9 cellular contexts compared by ENCODE assay signal in the genomic region with DNA sequence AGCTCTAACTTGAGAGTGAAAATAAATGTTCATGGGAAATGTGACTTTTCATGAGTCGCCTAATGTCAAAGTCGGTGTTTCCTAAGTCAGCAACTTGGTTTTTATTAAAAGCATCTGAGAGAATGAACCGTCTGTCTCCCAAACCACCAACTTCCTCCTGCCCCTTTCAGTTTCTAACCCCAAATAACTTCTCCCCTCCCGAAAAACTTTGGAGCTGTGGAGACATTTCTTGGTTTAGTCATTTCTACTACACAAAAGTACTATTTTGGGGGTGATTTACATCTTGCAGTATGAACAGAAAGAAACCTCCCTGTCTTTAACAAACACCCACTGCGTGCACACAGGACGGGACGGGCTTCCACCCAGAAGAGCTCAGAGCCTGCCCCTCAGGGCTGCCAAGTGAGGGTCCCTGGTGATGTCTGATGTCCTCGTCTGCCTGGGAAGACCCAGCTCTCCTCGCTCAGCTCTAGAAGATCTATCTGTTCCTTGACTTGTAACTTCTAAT.
DNase-seq lines count a peak whose midpoint lies in the region; ATAC-seq and TF ChIP-seq lines count a peak whose summit lies in the region.
"Had no signal": no experiment of that assay in that cellular context is flagged by ENCODE, and none has a peak within 500 bp of the region (broad histone marks: within the 10 kb centered on the region; RNA-seq: fewer than 3 reads in every experiment).

No MANE protein-coding gene starts in this region.

- TF ChIP-seq EP300 in SK-N-SH (IDR thresholded peaks at IDR 0.05; ENCODE audit: borderline replicate concordance in 1 of 2, low read depth in 1 of 2, low read length in 1 of 2) (no peak), ovary (IDR thresholded peaks at IDR 0.05) (no peak)

- H3K27me3 ChIP-seq in SK-N-SH (ENCODE audit: insufficient read depth) = no peaks in the 10 kb centered on the region
- no peaks in the 10 kb centered on the region for H3K27me3 ChIP-seq in breast epithelium
- no peaks in the 10 kb centered on the region for H3K27me3 ChIP-seq in ovary

- H2AFZ ChIP-seq in SK-N-SH (ENCODE audit: low read depth) = no peak overlapping the region

- H3K27ac ChIP-seq in SK-N-SH (ENCODE audit: low read depth in 2 of 2, low read length in 1 of 2) = peak overlapping the region; percentile 71 to 100
- H3K27ac ChIP-seq in breast epithelium = peak overlapping the region; percentile 95 to 98
- peak overlapping the region; percentile 2 to 99 for H3K27ac ChIP-seq in ovary
- H3K27ac ChIP-seq: 22Rv1 had no signal

- peaks cover 69% of the 10 kb centered on the region for H3F3A ChIP-seq in SK-N-SH (replicated peaks; ENCODE audit: insufficient read depth)

- CTCF ChIA-PET in SK-N-SH (lab: Yijun Ruan, JAX) = no interaction called here

- H3K36me3 ChIP-seq in SK-N-SH (replicated peaks in 1 of 2; ENCODE audit: control insufficient read depth in 1 of 2, insufficient read depth in 2 of 2, low read length in 1 of 2) (peaks cover 8 to 12% of the 10 kb centered on the region in 2 experiments), breast epithelium (no peaks in the 10 kb centered on the region), ovary (no peaks in the 10 kb centered on the region)

- peak overlapping the region; percentile 42; the same call in 1 of the 2 replicates for H3K9ac ChIP-seq in SK-N-SH

- H3K9me3 ChIP-seq in SK-N-SH = no peaks in the 10 kb centered on the region
- no peaks in the 10 kb centered on the region for H3K9me3 ChIP-seq in breast epithelium
- H3K9me3 ChIP-seq in ovary = no peaks in the 10 kb centered on the region

- DNase-seq in SK-N-SH (no peak), NOMO-1 (lab: John Stamatoyannopoulos, UW; ENCODE audit: unreplicated experiment in 2 of 2) (peak; percentile 72 to 85), breast epithelium (ENCODE audit: low spot score in 2 of 2) (no peak), ovary (no peak), amygdala (lab: John Stamatoyannopoulos, UW) (no peak), amniotic stem cell (lab: John Stamatoyannopoulos, UW) (no peak)

- H3K4me3 ChIP-seq in SK-N-SH (ENCODE audit: low read depth in 2 of 2, low read length in 1 of 2) = no peak overlapping the region
- H3K4me3 ChIP-seq in breast epithelium = peak overlapping the region in 1 of 3 donors; percentile 22
- H3K4me3 ChIP-seq in ovary = no peak overlapping the region

- TF ChIP-seq CTCF in SK-N-SH (IDR thresholded peaks at IDR 0.05) = no peak
- no peak for TF ChIP-seq CTCF in breast epithelium (IDR thresholded peaks at IDR 0.05)
- TF ChIP-seq CTCF in ovary (IDR thresholded peaks at IDR 0.05) = no peak

- TF ChIP-seq RAD21 in SK-N-SH (IDR thresholded peaks at IDR 0.05; ENCODE audit: low read length) = no peak

- H4K20me1 ChIP-seq in SK-N-SH (ENCODE audit: insufficient read depth) = no peaks in the 10 kb centered on the region

- peaks cover 45 to 52% of the 10 kb centered on the region in 2 experiments for H3K4me1 ChIP-seq in SK-N-SH (ENCODE audit: control insufficient read depth in 1 of 2, insufficient read depth in 2 of 2, low read depth in 1 of 2, low read length in 1 of 2)
- H3K4me1 ChIP-seq in breast epithelium = peaks cover 18 to 26% of the 10 kb centered on the region in 2 donors
- peaks cover 22% of the 10 kb centered on the region for H3K4me1 ChIP-seq in ovary (ENCODE audit: insufficient read depth)

- intact Hi-C loops in breast epithelium (cut with DNase I; ENCODE audit: low total_unique reads) = no loop called here
- intact Hi-C loops in ovary (cut with DNase I) = loop anchor here in 3 of 4 donors (5.0 to 10.0 kb wide), 3 partner anchors 60 to 67 kb away; partner anchors contain the start of gene RASA3 (in 2 of the 3)

- POLR2A ChIA-PET in SK-N-SH (lab: Yijun Ruan, JAX) = no interaction called here

- H3K9me2 ChIP-seq in SK-N-SH = no peaks in the 10 kb centered on the region

- H3K79me2 ChIP-seq in SK-N-SH (ENCODE audit: insufficient read depth) = peaks cover 73% of the 10 kb centered on the region

- no peak for TF ChIP-seq POLR2A in breast epithelium (IDR thresholded peaks at IDR 0.05)
- no peak for TF ChIP-seq POLR2A in ovary (IDR thresholded peaks at IDR 0.05)

- H3K4me2 ChIP-seq in SK-N-SH = peak overlapping the region; percentile 54; the same call in 1 of the 2 replicates

- WGBS in SK-N-SH (ENCODE audit: low lambda C conversion rate) = 48% methylated on average over 9 of the region's 9 CpGs
- 55 to 82% (median 72%) methylated on average over 9 of the region's 9 CpGs for WGBS in ovary, 3 donors

- ATAC-seq in SK-N-SH treated with all-trans-retinoic acid at 6 μM for 48 hours (no peak), HG02571 (IDR thresholded peaks at IDR 0.05; ENCODE audit: unreplicated experiment) (peak; percentile 47)

TF ChIP-seq in SK-N-SH, 30 proteins besides CTCF, POLR2A, EP300 and RAD21 (continues in another document):
- TF ChIP-seq SIN3A (IDR thresholded peaks at IDR 0.05; ENCODE audit: borderline replicate concordance, low read depth, low read length) = no peak
- TF ChIP-seq CHD2 (IDR thresholded peaks at IDR 0.05; ENCODE audit: low read length, partially characterized antibody) = no peak
- TF ChIP-seq, protein P1, sequence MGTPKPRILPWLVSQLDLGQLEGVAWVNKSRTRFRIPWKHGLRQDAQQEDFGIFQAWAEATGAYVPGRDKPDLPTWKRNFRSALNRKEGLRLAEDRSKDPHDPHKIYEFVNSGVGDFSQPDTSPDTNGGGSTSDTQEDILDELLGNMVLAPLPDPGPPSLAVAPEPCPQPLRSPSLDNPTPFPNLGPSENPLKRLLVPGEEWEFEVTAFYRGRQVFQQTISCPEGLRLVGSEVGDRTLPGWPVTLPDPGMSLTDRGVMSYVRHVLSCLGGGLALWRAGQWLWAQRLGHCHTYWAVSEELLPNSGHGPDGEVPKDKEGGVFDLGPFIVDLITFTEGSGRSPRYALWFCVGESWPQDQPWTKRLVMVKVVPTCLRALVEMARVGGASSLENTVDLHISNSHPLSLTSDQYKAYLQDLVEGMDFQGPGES (IDR thresholded peaks at IDR 0.05; ENCODE audit: low read depth, low read length) = no peak
- TF ChIP-seq EZH2phosphoT487 (IDR thresholded peaks at IDR 0.05; ENCODE audit: borderline replicate concordance, low read depth) = no peak
- no peak for TF ChIP-seq USF2 (IDR thresholded peaks at IDR 0.05; ENCODE audit: borderline replicate concordance, low read depth, low read length)
- no peak for TF ChIP-seq ELF1 (IDR thresholded peaks at IDR 0.05)
- TF ChIP-seq SMC3 (IDR thresholded peaks at IDR 0.05; ENCODE audit: low read depth, low read length) = no peak
- no peak; the same call in 1 of the 2 replicates for TF ChIP-seq RXRA (IDR thresholded peaks at IDR 0.05; ENCODE audit: borderline replicate concordance, low read depth)
- TF ChIP-seq TCF12 (IDR thresholded peaks at IDR 0.05) = peak; percentile 75
- no peak for TF ChIP-seq NRF1 (IDR thresholded peaks at IDR 0.05; ENCODE audit: low read depth, low read length)

TF ChIP-seq in SK-N-SH treated with all-trans-retinoic acid at 6 μM for 48 hours, 23 proteins besides CTCF, POLR2A, EP300 and RAD21 (continues in another document):
- no peak for TF ChIP-seq TSHZ2 (CRISPR knock-in tag; IDR thresholded peaks at IDR 0.05)
- no peak for TF ChIP-seq CSRNP3 (CRISPR knock-in tag; IDR thresholded peaks at IDR 0.05)
- TF ChIP-seq ZNF70 (CRISPR knock-in tag; IDR thresholded peaks at IDR 0.05) = no peak
- TF ChIP-seq ZNF565 (CRISPR knock-in tag; conservative IDR thresholded peaks at IDR 0.05; ENCODE audit: low read depth) = no peak
- TF ChIP-seq GLIS3 (CRISPR knock-in tag; IDR thresholded peaks at IDR 0.05) = no peak
- no peak for TF ChIP-seq TOX (CRISPR knock-in tag; IDR thresholded peaks at IDR 0.05; ENCODE audit: borderline replicate concordance)
- no peak for TF ChIP-seq ARNTL (CRISPR knock-in tag; IDR thresholded peaks at IDR 0.05; ENCODE audit: borderline replicate concordance, low read depth)
- TF ChIP-seq ZFP3 (CRISPR knock-in tag; IDR thresholded peaks at IDR 0.05) = no peak
- no peak for TF ChIP-seq TCF4 (CRISPR knock-in tag; IDR thresholded peaks at IDR 0.05; ENCODE audit: borderline replicate concordance)
- TF ChIP-seq ISL1 (CRISPR knock-in tag; IDR thresholded peaks at IDR 0.05) = no peak
- TF ChIP-seq ESRRG (CRISPR knock-in tag; IDR thresholded peaks at IDR 0.05) = no peak
- TF ChIP-seq ZC3H10 (CRISPR knock-in tag; IDR thresholded peaks at IDR 0.05) = no peak

Comparison
In these comparisons a context has a peak if more than half of its experiments do, and no peak if none do; other contexts are left out.
1. DNase-seq: peak in NOMO-1 (2 of 2); none in SK-N-SH (single experiment), breast epithelium (0 of 2), ovary (0 of 5), amygdala (0 of 56) and amniotic stem cell (single experiment).
2. Peak in every context shown above with its lines, with median percentiles within 50 percentile points of each other: H3K27ac ChIP-seq.